In the genomic region with DNA sequence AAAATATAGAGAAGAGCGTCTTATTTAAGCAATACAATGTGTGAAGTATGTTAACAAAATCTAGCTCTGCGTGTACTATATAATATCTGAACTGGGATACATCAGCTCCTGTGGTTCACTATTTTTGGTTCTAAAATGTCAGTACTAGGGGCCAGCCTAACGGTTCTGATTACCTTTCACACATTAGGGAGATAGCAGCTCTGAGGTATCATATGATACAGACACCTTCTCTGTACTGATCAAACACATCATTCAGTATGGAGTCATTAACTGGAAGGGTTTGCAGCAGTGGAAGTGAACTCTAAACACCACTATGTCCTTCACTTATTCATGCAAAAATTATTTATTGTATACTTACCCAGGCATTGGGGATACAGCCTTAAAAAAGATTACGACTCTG, we compare ENCODE assay signal across 8 cellular contexts. TPM values are rescaled to one million over a fixed set of nuclear protein-coding genes. Genes with fewer than 3 reads are reported as not detected.
DNase-seq lines count a peak whose midpoint lies in the region; FAIRE-seq and TF ChIP-seq lines count a peak whose summit lies in the region.

No MANE protein-coding gene starts in this region.

- CTCF ChIA-PET in A673 (lab: Charles Lee) = no interaction called here

- H3K36me3 Mint-ChIP-seq in astrocyte (ENCODE audit: low read depth, unreplicated experiment) = peaks cover 2% of the 10 kb centered on the region

- DNase-seq in A673 (ENCODE audit: low spot score) (no peak), HFF-Myc (ENCODE audit: extremely low read depth, low read depth) (no peak), astrocyte (ENCODE audit: low read depth) (no peak), AG08395 (ENCODE audit: low spot score) (no peak), anterior cingulate cortex (lab: John Stamatoyannopoulos, UW) (no peak)
- DNase-seq in stimulated activated CD4-positive, alpha-beta T cell treated with anti-CD3 and anti-CD28 coated beads, Interleukin-2, amount 100 ng/mL, for 48 hours = no peak
- no peak for DNase-seq in stimulated activated CD4-positive, alpha-beta T cell treated with anti-CD3 and anti-CD28 coated beads, Interleukin-1b, Interleukin-23, amount 100 ng/mL, for 48 hours

- H3K36me3 ChIP-seq in A673 (ENCODE audit: insufficient read depth, low read length, poor library complexity, severe bottlenecking) (no peaks in the 10 kb centered on the region), astrocyte (ENCODE audit: insufficient read depth, low read length) (no peaks in the 10 kb centered on the region)

- no peak for FAIRE-seq in astrocyte (lab: Jason Lieb, UNC)

- H3K4me1 ChIP-seq in A673 (ENCODE audit: insufficient read depth, low read length, poor library complexity, severe bottlenecking) (peaks cover 32% of the 10 kb centered on the region), astrocyte (ENCODE audit: insufficient read depth, low read length) (peaks cover 15% of the 10 kb centered on the region), mononuclear cell (ENCODE audit: insufficient read depth, low read length) (peaks cover 59% of the 10 kb centered on the region)

- intact Hi-C loops in A673 (cut with micrococcal nuclease; ENCODE audit: unreplicated experiment) = no loop called here

- peak overlapping the region; percentile 88 for H2AFZ ChIP-seq in astrocyte (ENCODE audit: low read depth, low read length)

- no peaks in the 10 kb centered on the region for H3K27me3 ChIP-seq in A673 (replicated peaks; ENCODE audit: insufficient read depth, low read depth, low read length, poor library complexity)
- H3K27me3 ChIP-seq in astrocyte (ENCODE audit: insufficient read depth, low read length) = no peaks in the 10 kb centered on the region
- no peaks in the 10 kb centered on the region for H3K27me3 ChIP-seq in mononuclear cell (ENCODE audit: insufficient read depth, low read length)

- H3K27ac ChIP-seq in A673 (ENCODE audit: low read depth, low read length, poor library complexity, severe bottlenecking) (peak overlapping the region; percentile 91), astrocyte (ENCODE audit: low read depth, low read length) (peak overlapping the region; percentile 93)

- peak overlapping the region; percentile 97 for H3K4me2 ChIP-seq in astrocyte (ENCODE audit: low read length)

- no peaks in the 10 kb centered on the region for H3K9me3 ChIP-seq in A673 (ENCODE audit: low read depth, low read length, poor library complexity, severe bottlenecking)
- no peaks in the 10 kb centered on the region for H3K9me3 ChIP-seq in astrocyte (ENCODE audit: insufficient read depth, low read depth, low read length)
- H3K9me3 ChIP-seq in mononuclear cell (ENCODE audit: low read depth, low read length) = no peaks in the 10 kb centered on the region

- H3K9ac ChIP-seq in astrocyte (ENCODE audit: low read length) = peak overlapping the region; percentile 94

- TF ChIP-seq CTCF in A673 (conservative IDR thresholded peaks at IDR 0.05; ENCODE audit: low read depth, low read length) = no peak
- no peak for TF ChIP-seq CTCF in HFF-Myc (IDR thresholded peaks at IDR 0.05; ENCODE audit: low read depth, low read length, missing control alignments)
- TF ChIP-seq CTCF in astrocyte (IDR thresholded peaks at IDR 0.05; ENCODE audit: insufficient read depth, low read depth, low read length) = no peak

- H3K79me2 ChIP-seq in astrocyte (ENCODE audit: insufficient read depth, low read length) = peaks cover 25% of the 10 kb centered on the region

- H4K20me1 ChIP-seq in astrocyte (ENCODE audit: insufficient read depth, low read length) = peaks cover 20% of the 10 kb centered on the region

- no TSS peak for BruUV-seq in A673 (replicated peaks; lab: Mats Ljungman, UMichigan)

- peaks cover 17% of the 10 kb centered on the region for H3K4me1 Mint-ChIP-seq in astrocyte (ENCODE audit: low read depth, unreplicated experiment)

- peak overlapping the region; percentile 97 for H3K4me3 Mint-ChIP-seq in astrocyte (ENCODE audit: unreplicated experiment)

- POLR2A ChIA-PET in A673 (lab: Charles Lee; ENCODE audit: low non-redundant PET) = no interaction called here

- H3K4me3 ChIP-seq in A673 (ENCODE audit: low read depth, low read length, poor library complexity, severe bottlenecking) (peak overlapping the region; percentile 80), HFF-Myc (replicated peaks; ENCODE audit: low read depth, low read length) (peak overlapping the region; percentile 79), astrocyte (ENCODE audit: insufficient read depth, low read depth, low read length) (peak overlapping the region; percentile 96), mononuclear cell (ENCODE audit: low read length) (peak overlapping the region; percentile 79)

- peaks cover 4% of the 10 kb centered on the region for H3K27me3 Mint-ChIP-seq in astrocyte (ENCODE audit: low read depth, unreplicated experiment)

- H3K9me3 Mint-ChIP-seq in astrocyte (ENCODE audit: unreplicated experiment) = no peaks in the 10 kb centered on the region

- H3K27ac Mint-ChIP-seq in astrocyte (ENCODE audit: unreplicated experiment) = peak overlapping the region; percentile 97

RNA-seq across cellular contexts. Expression of a gene that starts 2.1 kb away (rescaled TPM):
- total RNA-seq in A673 (2021) = 10.3 and 12.8 TPM in 2 replicates
- 34.9 and 36.3 TPM in 2 replicates for total RNA-seq in astrocyte
- total RNA-seq in mononuclear cell = 119 TPM

RNA-seq across cellular contexts. Expression of a gene that starts 57.5 kb away (rescaled TPM):
- total RNA-seq in A673 (2021) (2.0 and 2.6 TPM in 2 replicates), astrocyte (2.3 and 2.5 TPM in 2 replicates), mononuclear cell (77.3 TPM)

Comparison
In these comparisons a context has a peak if more than half of its experiments do, and no peak if none do; other contexts are left out.
1. RNA of a gene that starts 57.5 kb away (total RNA-seq): 77.3 TPM in mononuclear cell (single experiment); 2.0 to 2.6 TPM in A673 and 2.3 to 2.5 TPM in astrocyte; every median in the first group is over 10 times any median in the second.
2. Peak in every context shown above with its lines, with median percentiles within 50 percentile points of each other: H3K4me3 ChIP-seq.